Comparison of ENCODE assay signal across 24 cellular contexts in the genomic region with DNA sequence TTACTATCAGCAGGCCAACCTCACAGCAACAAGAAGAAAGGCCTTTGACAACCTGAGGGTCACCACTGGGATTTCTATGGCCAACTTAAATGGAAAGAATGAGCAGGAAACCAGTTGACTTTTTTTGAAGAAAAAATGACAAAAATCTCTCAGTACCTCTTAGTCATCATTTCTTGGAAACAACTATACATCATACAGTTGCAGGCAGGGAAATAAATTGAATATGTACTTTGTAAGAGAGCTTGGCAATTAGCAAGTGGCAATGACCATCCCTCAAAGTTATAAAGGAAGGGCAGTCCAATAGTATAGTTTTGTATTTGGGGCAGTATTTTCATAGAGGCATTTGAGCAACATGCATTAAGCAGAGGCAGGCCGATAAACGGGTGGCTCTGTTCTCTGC.
"Had no signal": no experiment of that assay in that cellular context is flagged by ENCODE, and none has a peak within 500 bp of the region (broad histone marks: within the 10 kb centered on the region; RNA-seq: fewer than 3 reads in every experiment).

No MANE protein-coding gene starts in this region.

- DNase-seq: activated CD4-positive, alpha-beta T cell treated with anti-CD3 and anti-CD28 coated beads for 4 hours; activated CD4-positive, alpha-beta T cell treated with anti-CD3 and anti-CD28 coated beads, Interleukin-2, amount 50 U/mL, for 4 hours; activated CD8-positive, alpha-beta memory T cell treated with anti-CD3 and anti-CD28 coated beads, Interleukin-2, amount 50 U/mL, for 4 hours; activated T-cell treated with anti-CD3 and anti-CD28 coated beads, Interleukin-2, amount 50 U/mL, for 1 hour; anterior cingulate cortex; dorsolateral prefrontal cortex; effector memory CD4-positive, alpha-beta T cell; foreskin melanocyte; heart right ventricle; left lung; mesendoderm; natural killer cell; right lobe of liver; stimulated activated CD4-positive, alpha-beta T cell treated with anti-CD3 and anti-CD28 coated beads, Interleukin-12 subunit alpha, Interleukin-12 subunit beta, amount 100 ng/mL, for 4 hours; stimulated activated CD4-positive, alpha-beta T cell treated with anti-CD3 and anti-CD28 coated beads, Interleukin-4, amount 100 ng/mL, for 1 hour; stimulated activated naive CD8-positive, alpha-beta T cell treated with anti-CD3 and anti-CD28 coated beads, Interleukin-15, Interleukin-2, amounts not matched to agents 100 U/mL and 50 U/mL, for 24 hours; T-helper 17 cell; testis; trophoblast cell had no signal

- H3K4me1 Mint-ChIP-seq: activated naive CD4-positive, alpha-beta T cell treated with anti-CD3 and anti-CD28 coated beads, Interleukin-2, amount 50 U/mL, for 24 hours; activated T-helper 17 cell treated with anti-CD3 and anti-CD28 coated beads, Interleukin-2, amount 50 U/mL, for 72 hours; natural killer cell; T-helper 17 cell had no signal

- H3K9me3 Mint-ChIP-seq: activated naive CD4-positive, alpha-beta T cell treated with anti-CD3 and anti-CD28 coated beads, Interleukin-2, amount 50 U/mL, for 24 hours; activated T-helper 17 cell treated with anti-CD3 and anti-CD28 coated beads, Interleukin-2, amount 50 U/mL, for 72 hours; natural killer cell had no signal

- H3K27me3 Mint-ChIP-seq: activated naive CD4-positive, alpha-beta T cell treated with anti-CD3 and anti-CD28 coated beads, Interleukin-2, amount 50 U/mL, for 24 hours had no signal

- H3K36me3 ChIP-seq: heart right ventricle, left lung, right lobe of liver had no signal

- H3K4me1 ChIP-seq: heart right ventricle, left lung, right lobe of liver, testis had no signal

- ATAC-seq: activated T-helper 17 cell treated with anti-CD3 and anti-CD28 coated beads, Interleukin-2, amount 50 U/mL, for 72 hours; heart right ventricle; left lung; natural killer cell; right lobe of liver; stimulated activated naive CD8-positive, alpha-beta T cell treated with anti-CD3 and anti-CD28 coated beads, Interleukin-15, Interleukin-2, amounts not matched to agents 100 U/mL and 50 U/mL, for 24 hours; T-helper 17 cell had no signal

- H3K4me3 Mint-ChIP-seq: activated naive CD4-positive, alpha-beta T cell treated with anti-CD3 and anti-CD28 coated beads, Interleukin-2, amount 50 U/mL, for 24 hours; activated T-helper 17 cell treated with anti-CD3 and anti-CD28 coated beads, Interleukin-2, amount 50 U/mL, for 72 hours; natural killer cell; T-helper 17 cell had no signal

- H3K36me3 Mint-ChIP-seq: activated naive CD4-positive, alpha-beta T cell treated with anti-CD3 and anti-CD28 coated beads, Interleukin-2, amount 50 U/mL, for 24 hours; natural killer cell had no signal

- H3K27ac ChIP-seq: coronary artery, dorsolateral prefrontal cortex, heart right ventricle, left lung, right lobe of liver, skin epidermis, testis had no signal

- H3K27me3 ChIP-seq: heart right ventricle, left lung, right lobe of liver, testis had no signal

- H3K4me3 ChIP-seq: coronary artery, dorsolateral prefrontal cortex, heart right ventricle, left lung, lung, right lobe of liver, skin epidermis, testis had no signal

- H3K27ac Mint-ChIP-seq: activated naive CD4-positive, alpha-beta T cell treated with anti-CD3 and anti-CD28 coated beads, Interleukin-2, amount 50 U/mL, for 24 hours; activated T-helper 17 cell treated with anti-CD3 and anti-CD28 coated beads, Interleukin-2, amount 50 U/mL, for 72 hours; natural killer cell; T-helper 17 cell had no signal
